1 cellular context compared by ENCODE assay signal in genomic region chr2:241754042-241754441, GRCh38.
TF ChIP-seq lines count a peak whose summit lies in the region.

No MANE protein-coding gene starts in this region.

TF ChIP-seq in WTC11, 78 proteins besides CTCF, POLR2A, EP300 and RAD21 (continued from another document):
- no peak for TF ChIP-seq IRF2 (CRISPR knock-in tag; IDR thresholded peaks at IDR 0.05; ENCODE audit: borderline replicate concordance, low read depth)
- no peak for TF ChIP-seq KAT7 (CRISPR knock-in tag; IDR thresholded peaks at IDR 0.05; ENCODE audit: borderline replicate concordance)
- TF ChIP-seq ZNF219 (CRISPR knock-in tag; IDR thresholded peaks at IDR 0.05; ENCODE audit: borderline replicate concordance): no peak
- no peak for TF ChIP-seq ZBTB21 (CRISPR knock-in tag; IDR thresholded peaks at IDR 0.05; ENCODE audit: borderline replicate concordance)
- no peak for TF ChIP-seq SMAD3 (CRISPR knock-in tag; IDR thresholded peaks at IDR 0.05; ENCODE audit: borderline replicate concordance)
